Comparison of ENCODE assay signal across 8 cellular contexts in genomic region chr12:106357549-106358409, GRCh38. TPM values are rescaled to one million over a fixed set of nuclear protein-coding genes. Genes with fewer than 3 reads are reported as not detected.
DNase-seq lines count a peak whose midpoint lies in the region; ATAC-seq and TF ChIP-seq lines count a peak whose summit lies in the region.

Gene POLR3B (plus strand): TSS chr12:106357748. CDS start chr12:106357880, 132 bp downstream.

- peaks cover 40% of the 10 kb centered on the region for H3K79me2 ChIP-seq in PC-9 (ENCODE audit: low read depth)

- no peaks in the 10 kb centered on the region for H4K20me1 ChIP-seq in PC-9 (ENCODE audit: insufficient read depth)

- H3K9me3 ChIP-seq in PC-9 (ENCODE audit: insufficient read depth, low read depth) (no peaks in the 10 kb centered on the region), muscle layer of duodenum (ENCODE audit: control insufficient read depth in 1 of 2, low read length in 2 of 2) (no peaks in the 10 kb centered on the region)

- peaks cover 17% of the 10 kb centered on the region for H3F3A ChIP-seq in PC-9 (ENCODE audit: insufficient read depth, low read depth)

- H3K36me3 ChIP-seq in PC-9 (ENCODE audit: low read depth), result no peaks in the 10 kb centered on the region
- peaks cover 0 to 3% of the 10 kb centered on the region in 2 donors for H3K36me3 ChIP-seq in muscle layer of duodenum (ENCODE audit: control insufficient read depth in 1 of 2, insufficient read depth in 2 of 2, low read length in 2 of 2)

- in situ Hi-C loops in KBM-7 (cut with MboI; ENCODE audit: low pct_unique_long_range_greater_than_20kb, low sequenced_read_pairs), result loop anchor here (25.0 kb wide), 1 partner anchor 120 kb away; the partner anchor contains the start of gene CKAP4

- peak; percentile 88 for TF ChIP-seq CTCF in PC-9 (conservative IDR thresholded peaks at IDR 0.05)

- intact Hi-C loops in PC-9 (cut with micrococcal nuclease; ENCODE audit: unreplicated experiment), result loop anchor here (1.0 to 2.0 kb wide), 4 partner anchors 12 to 563 kb away; no protein-coding TSS in a partner anchor

- POLR2A ChIA-PET in PC-9 (lab: Charles Lee; ENCODE audit: unreplicated experiment), result interaction anchor here (0.5 to 0.9 kb wide), 3 partner anchors 57 to 599 kb away, joined by 3 to 4 read pairs (median 4); no protein-coding TSS in a partner anchor

- H3K27ac ChIP-seq in PC-9 (peak within 1 kb of the TSS; percentile 95), muscle layer of duodenum (ENCODE audit: low read length) (peak within 1 kb of the TSS; percentile 93)

- H3K4me3 ChIP-seq in PC-9 (peak within 1 kb of the TSS; percentile 66), muscle layer of duodenum (ENCODE audit: low read depth in 1 of 2, low read length in 2 of 2) (peak within 1 kb of the TSS; percentile 81 to 89)

- H3K4me2 ChIP-seq in PC-9, result peak within 1 kb of the TSS; percentile 91

- H3K4me1 ChIP-seq in PC-9 (replicated peaks; ENCODE audit: insufficient read depth) (peaks cover 30% of the 10 kb centered on the region), muscle layer of duodenum (ENCODE audit: control insufficient read depth in 1 of 2, insufficient read depth in 2 of 2, low read length in 2 of 2) (peaks cover 0 to 13% of the 10 kb centered on the region in 2 donors)

- peak within 1 kb of the TSS; percentile 89 for H2AFZ ChIP-seq in PC-9

- BruUV-seq in PC-9 (replicated peaks; lab: Mats Ljungman, UMichigan), result TSS peak; percentile 85

- H3K27me3 ChIP-seq in PC-9 (ENCODE audit: insufficient read depth, low read depth) (no peaks in the 10 kb centered on the region), muscle layer of duodenum (ENCODE audit: low read depth, low read length) (no peaks in the 10 kb centered on the region)

- ATAC-seq in GM21717 (IDR thresholded peaks at IDR 0.05; ENCODE audit: unreplicated experiment) (peak; percentile 90), esophagus mucosa (peak; percentile 95)

- CTCF ChIA-PET in PC-9 (lab: Charles Lee), result interaction anchor here (0.6 to 1.9 kb wide), 7 partner anchors 15 to 1666 kb away, joined by 3 to 6 read pairs (median 3); no protein-coding TSS in a partner anchor

- DNase-seq in DMS79 (lab: John Stamatoyannopoulos, UW) (peak; percentile 86), KBM-7 (peak; percentile 97), PC-9 (peak; percentile 84 to 92)
- DNase-seq in activated T-cell treated with anti-CD3 and anti-CD28 coated beads, Interleukin-2, amount 50 U/mL, for 48 hours, result peak; percentile 97 to 98
- peak; percentile 92 to 94 for DNase-seq in stimulated activated CD8-positive, alpha-beta memory T cell treated with anti-CD3 and anti-CD28 coated beads, Interleukin-7, amount 100 ng/mL, for 4 hours (ENCODE audit: low read depth in 2 of 2)

- no peaks in the 10 kb centered on the region for H3K9me2 ChIP-seq in PC-9 (ENCODE audit: insufficient read depth)

RNA-seq across cellular contexts. Expression of gene POLR3B, which starts in this region (rescaled TPM):
- 8.4 and 12.9 TPM in 2 replicates for total RNA-seq in PC-9 (2021)
- total RNA-seq in esophagus mucosa, result 9.4 TPM

Comparison
In these comparisons a context has a peak if more than half of its experiments do, and no peak if none do; other contexts are left out.
1. Peak in every context shown above with its lines: DNase-seq, ATAC-seq, H3K4me3 ChIP-seq and H3K27ac ChIP-seq.